15 cellular contexts compared by ENCODE assay signal in the genomic region with DNA sequence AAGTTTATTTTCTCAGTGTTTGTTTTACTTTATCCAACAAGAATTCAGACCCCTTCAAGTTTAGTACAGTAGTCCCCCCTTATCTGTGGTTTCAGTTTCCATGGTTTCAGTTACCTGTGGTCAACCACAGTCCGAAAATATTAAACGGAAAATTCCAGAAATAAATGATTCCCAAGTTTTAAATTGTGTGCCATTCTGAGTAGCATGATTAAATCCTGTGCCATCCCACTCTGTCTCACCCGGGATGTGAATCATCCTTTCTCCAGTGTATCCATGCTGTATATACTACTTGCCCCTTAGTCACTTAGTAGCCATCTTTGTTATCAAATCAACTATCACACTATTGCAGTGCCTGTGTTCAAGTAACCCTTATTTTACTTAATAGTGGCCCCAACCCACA.
DNase-seq lines count a peak whose midpoint lies in the region; ATAC-seq and TF ChIP-seq lines count a peak whose summit lies in the region.
"Had no signal": no experiment of that assay in that cellular context is flagged by ENCODE, and none has a peak within 500 bp of the region (broad histone marks: within the 10 kb centered on the region; RNA-seq: fewer than 3 reads in every experiment).

No MANE protein-coding gene starts in this region.

- POLR2A ChIA-PET in RWPE1 (lab: Yijun Ruan, JAX; ENCODE audit: low non-redundant PET) = no interaction called here

- H3F3A ChIP-seq in smooth muscle cell (ENCODE audit: low read depth) = no peaks in the 10 kb centered on the region

- peak overlapping the region; percentile 46 for H2AFZ ChIP-seq in smooth muscle cell (ENCODE audit: low read depth)
- H2AFZ ChIP-seq: neural progenitor cell had no signal

- H3K36me3 ChIP-seq in smooth muscle cell (ENCODE audit: low read depth) = no peaks in the 10 kb centered on the region
- H3K36me3 ChIP-seq: neural progenitor cell had no signal

- no peaks in the 10 kb centered on the region for H3K9me3 ChIP-seq in smooth muscle cell (replicated peaks; ENCODE audit: low read depth)

- H3K9me3 Mint-ChIP-seq in activated T-cell treated with anti-CD3 and anti-CD28 coated beads, Interleukin-2, amount 50 U/mL, for 24 hours = no peaks in the 10 kb centered on the region
- no peaks in the 10 kb centered on the region for H3K9me3 Mint-ChIP-seq in activated T-cell treated with anti-CD3 and anti-CD28 coated beads, Interleukin-2, amount 50 U/mL, for 72 hours
- H3K9me3 Mint-ChIP-seq: activated naive CD8-positive, alpha-beta T cell treated with anti-CD3 and anti-CD28 coated beads, Interleukin-2, amount 50 U/mL, for 24 hours; neural progenitor cell had no signal

- peak overlapping the region; percentile 79 for H3K9ac ChIP-seq in smooth muscle cell (ENCODE audit: low read depth)
- H3K9ac ChIP-seq: neural progenitor cell had no signal

- H3K4me3 Mint-ChIP-seq in activated T-cell treated with anti-CD3 and anti-CD28 coated beads, Interleukin-2, amount 50 U/mL, for 24 hours = no peak overlapping the region
- H3K4me3 Mint-ChIP-seq in activated T-cell treated with anti-CD3 and anti-CD28 coated beads, Interleukin-2, amount 50 U/mL, for 72 hours = no peak overlapping the region
- H3K4me3 Mint-ChIP-seq: activated CD8-positive, alpha-beta T cell treated with anti-CD3 and anti-CD28 coated beads, Interleukin-2, amount 10 ng/mL, durations not matched to agents 7 days and 5 days; activated naive CD8-positive, alpha-beta T cell treated with anti-CD3 and anti-CD28 coated beads, Interleukin-2, amount 50 U/mL, for 24 hours; neural progenitor cell had no signal

- no peaks in the 10 kb centered on the region for H3K36me3 Mint-ChIP-seq in activated T-cell treated with anti-CD3 and anti-CD28 coated beads, Interleukin-2, amount 50 U/mL, for 24 hours (ENCODE audit: low read depth)
- no peaks in the 10 kb centered on the region for H3K36me3 Mint-ChIP-seq in activated T-cell treated with anti-CD3 and anti-CD28 coated beads, Interleukin-2, amount 50 U/mL, for 72 hours (ENCODE audit: insufficient read depth in 2 of 2)
- H3K36me3 Mint-ChIP-seq: neural progenitor cell had no signal

- peak overlapping the region; percentile 50 for H3K27ac Mint-ChIP-seq in activated T-cell treated with anti-CD3 and anti-CD28 coated beads, Interleukin-2, amount 50 U/mL, for 24 hours
- no peak overlapping the region for H3K27ac Mint-ChIP-seq in activated T-cell treated with anti-CD3 and anti-CD28 coated beads, Interleukin-2, amount 50 U/mL, for 72 hours
- H3K27ac Mint-ChIP-seq: activated CD8-positive, alpha-beta T cell treated with anti-CD3 and anti-CD28 coated beads, Interleukin-2, amount 10 ng/mL, durations not matched to agents 7 days and 5 days; activated naive CD8-positive, alpha-beta T cell treated with anti-CD3 and anti-CD28 coated beads, Interleukin-2, amount 50 U/mL, for 24 hours; neural progenitor cell had no signal

- H3K27me3 Mint-ChIP-seq in activated T-cell treated with anti-CD3 and anti-CD28 coated beads, Interleukin-2, amount 50 U/mL, for 24 hours = no peaks in the 10 kb centered on the region
- no peaks in the 10 kb centered on the region for H3K27me3 Mint-ChIP-seq in activated T-cell treated with anti-CD3 and anti-CD28 coated beads, Interleukin-2, amount 50 U/mL, for 72 hours (ENCODE audit: low read depth)
- H3K27me3 Mint-ChIP-seq: activated naive CD8-positive, alpha-beta T cell treated with anti-CD3 and anti-CD28 coated beads, Interleukin-2, amount 50 U/mL, for 24 hours had no signal

- no peak overlapping the region for H3K4me3 ChIP-seq in smooth muscle cell
- H3K4me3 ChIP-seq: neural progenitor cell had no signal

- H3K4me1 ChIP-seq in smooth muscle cell (ENCODE audit: low read depth) = no peaks in the 10 kb centered on the region
- H3K4me1 ChIP-seq: neural progenitor cell had no signal

- TF ChIP-seq CTCF in RWPE1 (conservative IDR thresholded peaks at IDR 0.05; ENCODE audit: low read depth) = no peak
- no peak for TF ChIP-seq CTCF in smooth muscle cell (IDR thresholded peaks at IDR 0.05; ENCODE audit: borderline replicate concordance, insufficient read depth, poor library complexity, severe bottlenecking)

- DNase-seq in activated T-cell treated with anti-CD3 and anti-CD28 coated beads, Interleukin-2, amount 50 U/mL, for 24 hours = no peak
- no peak for DNase-seq in activated T-cell treated with anti-CD3 and anti-CD28 coated beads, Interleukin-2, amount 50 U/mL, for 72 hours
- DNase-seq in RWPE1 (ENCODE audit: low spot score) (peak; percentile 51), epithelial cell of prostate (ENCODE audit: low read depth, low spot score) (no peak), smooth muscle cell (lab: John Stamatoyannopoulos, UW; ENCODE audit: unreplicated experiment) (no peak), GM19238 (ENCODE audit: insufficient read length, low spot score) (no peak), activated T-cell treated with anti-CD3 and anti-CD28 coated beads for 4 hours (no peak)
- no peak for DNase-seq in activated CD8-positive, alpha-beta memory T cell treated with anti-CD3 and anti-CD28 coated beads, Interleukin-2, amount 50 U/mL, for 4 hours
- DNase-seq: activated CD8-positive, alpha-beta T cell treated with anti-CD3 and anti-CD28 coated beads, Interleukin-2, amount 10 ng/mL, durations not matched to agents 7 days and 5 days; activated naive CD8-positive, alpha-beta T cell treated with anti-CD3 and anti-CD28 coated beads, Interleukin-2, amount 50 U/mL, for 24 hours; kidney; NCI-H1048; NCI-H524 had no signal

- no peaks in the 10 kb centered on the region for H3K79me2 ChIP-seq in smooth muscle cell (ENCODE audit: low read depth)

- H3K27ac ChIP-seq in RWPE1 (no peak overlapping the region), epithelial cell of prostate (peak overlapping the region; percentile 100), smooth muscle cell (ENCODE audit: low read depth) (peak overlapping the region; percentile 92)
- H3K27ac ChIP-seq: 22Rv1, neural progenitor cell had no signal

- WGBS in smooth muscle cell (ENCODE audit: low lambda C conversion rate) = 31% methylated on average over 3 of the region's 3 CpGs

- ATAC-seq in activated T-cell treated with anti-CD3 and anti-CD28 coated beads, Interleukin-2, amount 50 U/mL, for 72 hours (replicated peaks in 1 of 2) = no peak
- ATAC-seq: activated CD8-positive, alpha-beta T cell treated with anti-CD3 and anti-CD28 coated beads, Interleukin-2, amount 10 ng/mL, durations not matched to agents 7 days and 5 days; activated naive CD8-positive, alpha-beta T cell treated with anti-CD3 and anti-CD28 coated beads, Interleukin-2, amount 50 U/mL, for 24 hours had no signal

- CTCF ChIA-PET in RWPE1 (lab: Yijun Ruan, JAX) = no interaction called here

- H3K27me3 ChIP-seq in smooth muscle cell (ENCODE audit: low read depth) = no peaks in the 10 kb centered on the region
- H3K27me3 ChIP-seq: neural progenitor cell had no signal

- peak overlapping the region; percentile 70 for H3K4me2 ChIP-seq in smooth muscle cell
- H3K4me2 ChIP-seq: neural progenitor cell had no signal

- no peaks in the 10 kb centered on the region for H4K20me1 ChIP-seq in smooth muscle cell (ENCODE audit: low read depth)

- H3K4me1 Mint-ChIP-seq in activated T-cell treated with anti-CD3 and anti-CD28 coated beads, Interleukin-2, amount 50 U/mL, for 24 hours (ENCODE audit: low read depth) = peaks cover 29% of the 10 kb centered on the region
- H3K4me1 Mint-ChIP-seq in activated T-cell treated with anti-CD3 and anti-CD28 coated beads, Interleukin-2, amount 50 U/mL, for 72 hours (ENCODE audit: low read depth) = peaks cover 29% of the 10 kb centered on the region
- H3K4me1 Mint-ChIP-seq: neural progenitor cell had no signal
